Comparison of ENCODE assay signal across 1 cellular context in the genomic region with DNA sequence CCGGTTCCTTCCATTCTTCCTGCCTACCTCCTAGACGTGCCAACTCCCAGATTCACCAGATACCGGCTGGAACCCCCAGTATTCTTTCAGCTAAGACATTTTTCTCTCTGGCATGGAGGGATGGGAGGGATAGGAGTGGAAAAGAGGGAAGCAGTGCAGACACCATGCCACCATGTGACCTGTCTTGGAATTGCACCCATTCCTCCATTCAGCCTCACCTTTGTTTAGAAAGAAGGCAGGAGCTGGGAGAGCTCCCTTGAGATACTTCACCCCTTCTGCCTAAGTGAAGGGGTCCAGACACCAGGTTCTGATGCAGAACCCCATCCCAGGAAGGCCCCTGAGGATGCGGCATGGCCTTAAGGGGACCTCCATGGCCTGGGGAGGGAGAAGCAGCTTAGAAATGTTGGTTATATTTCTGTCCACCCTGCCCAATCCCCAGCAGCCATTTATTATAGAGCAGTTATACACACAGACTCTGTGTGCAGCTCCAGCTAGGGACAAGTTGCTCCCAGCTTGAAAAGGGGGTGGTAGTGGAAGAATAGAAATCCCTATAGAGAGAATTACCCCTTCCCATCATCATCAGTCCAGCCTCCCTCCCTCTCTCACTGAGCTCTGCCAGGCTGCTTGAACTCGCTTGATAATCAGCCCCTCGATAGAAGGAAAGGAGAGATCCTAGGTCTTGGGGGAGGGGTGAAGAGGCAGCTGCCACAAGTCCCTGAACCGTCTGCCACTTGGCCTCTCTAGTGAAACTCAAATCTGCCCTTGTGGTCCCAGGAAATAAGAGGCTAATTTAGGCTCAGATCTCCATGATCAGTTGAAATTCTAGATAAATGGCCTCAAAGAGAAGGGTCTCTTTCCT.
A peak's percentile ranks its signal among the peaks of the same experiment; 100 is the strongest.
TF ChIP-seq lines count a peak whose summit lies in the region.

No MANE protein-coding gene starts in this region.

TF ChIP-seq in HepG2, 621 proteins besides CTCF, POLR2A, EP300 and RAD21:
- TF ChIP-seq STAG1 (CRISPR knock-in tag; IDR thresholded peaks at IDR 0.05): peak; percentile 46
- no peak for TF ChIP-seq TBX3 (IDR thresholded peaks at IDR 0.05; ENCODE audit: borderline replicate concordance)
- TF ChIP-seq ATAD3A (CRISPR knock-in tag; IDR thresholded peaks at IDR 0.05): no peak
- no peak for TF ChIP-seq ZNF382 (CRISPR knock-in tag; IDR thresholded peaks at IDR 0.05; ENCODE audit: borderline replicate concordance)
- TF ChIP-seq ZNF570 (CRISPR knock-in tag; IDR thresholded peaks at IDR 0.05; ENCODE audit: borderline replicate concordance): no peak
- peak; percentile 39 for TF ChIP-seq TEAD3 (CRISPR knock-in tag; optimal IDR thresholded peaks at IDR 0.05; ENCODE audit: borderline replicate concordance)
- TF ChIP-seq, protein P1, sequence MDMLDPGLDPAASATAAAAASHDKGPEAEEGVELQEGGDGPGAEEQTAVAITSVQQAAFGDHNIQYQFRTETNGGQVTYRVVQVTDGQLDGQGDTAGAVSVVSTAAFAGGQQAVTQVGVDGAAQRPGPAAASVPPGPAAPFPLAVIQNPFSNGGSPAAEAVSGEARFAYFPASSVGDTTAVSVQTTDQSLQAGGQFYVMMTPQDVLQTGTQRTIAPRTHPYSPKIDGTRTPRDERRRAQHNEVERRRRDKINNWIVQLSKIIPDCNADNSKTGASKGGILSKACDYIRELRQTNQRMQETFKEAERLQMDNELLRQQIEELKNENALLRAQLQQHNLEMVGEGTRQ (IDR thresholded peaks at IDR 0.05; ENCODE audit: low read depth, low read length): peak; percentile 60
- TF ChIP-seq, protein P1 (CRISPR knock-in tag; IDR thresholded peaks at IDR 0.05; ENCODE audit: borderline replicate concordance): no peak
- TF ChIP-seq NR3C1 (CRISPR knock-in tag; IDR thresholded peaks at IDR 0.05): no peak
- TF ChIP-seq EED (CRISPR knock-in tag; IDR thresholded peaks at IDR 0.05): no peak
- TF ChIP-seq ZNF333 (CRISPR knock-in tag; IDR thresholded peaks at IDR 0.05; ENCODE audit: borderline replicate concordance): no peak
- peak; percentile 54; the same call in 1 of the 2 replicates for TF ChIP-seq SMC3 (IDR thresholded peaks at IDR 0.05; ENCODE audit: low read length)
- TF ChIP-seq, protein P2, sequence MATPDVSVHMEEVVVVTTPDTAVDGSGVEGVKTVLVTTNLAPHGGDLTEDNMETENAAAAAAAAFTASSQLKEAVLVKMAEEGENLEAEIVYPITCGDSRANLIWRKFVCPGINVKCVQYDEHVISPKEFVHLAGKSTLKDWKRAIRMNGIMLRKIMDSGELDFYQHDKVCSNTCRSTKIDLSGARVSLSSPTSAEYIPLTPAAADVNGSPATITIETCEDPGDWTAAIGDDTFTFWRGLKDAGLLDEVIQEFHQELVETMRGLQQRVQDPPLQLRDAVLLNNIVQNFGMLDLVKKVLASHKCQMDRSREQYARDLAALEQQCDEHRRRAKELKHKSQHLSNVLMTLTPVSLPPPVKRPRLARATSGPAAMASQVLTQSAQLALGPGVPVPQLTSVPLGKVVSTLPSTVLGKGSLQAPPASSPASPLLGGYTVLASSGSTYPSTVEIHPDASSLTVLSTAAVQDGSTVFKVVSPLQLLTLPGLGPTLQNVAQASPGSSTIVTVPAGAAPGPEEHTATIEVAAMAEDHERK (CRISPR knock-in tag; IDR thresholded peaks at IDR 0.05; ENCODE audit: low read depth): no peak
- TF ChIP-seq SOX5 (CRISPR knock-in tag; IDR thresholded peaks at IDR 0.05; ENCODE audit: borderline replicate concordance): no peak
- TF ChIP-seq ZNF652 (CRISPR knock-in tag; IDR thresholded peaks at IDR 0.05; ENCODE audit: borderline replicate concordance, low read depth): no peak
- no peak for TF ChIP-seq ZNF550 (CRISPR knock-in tag; IDR thresholded peaks at IDR 0.05; ENCODE audit: borderline replicate concordance)
- no peak for TF ChIP-seq ZFP82 (CRISPR knock-in tag; IDR thresholded peaks at IDR 0.05; ENCODE audit: borderline replicate concordance)
- TF ChIP-seq, protein P3, sequence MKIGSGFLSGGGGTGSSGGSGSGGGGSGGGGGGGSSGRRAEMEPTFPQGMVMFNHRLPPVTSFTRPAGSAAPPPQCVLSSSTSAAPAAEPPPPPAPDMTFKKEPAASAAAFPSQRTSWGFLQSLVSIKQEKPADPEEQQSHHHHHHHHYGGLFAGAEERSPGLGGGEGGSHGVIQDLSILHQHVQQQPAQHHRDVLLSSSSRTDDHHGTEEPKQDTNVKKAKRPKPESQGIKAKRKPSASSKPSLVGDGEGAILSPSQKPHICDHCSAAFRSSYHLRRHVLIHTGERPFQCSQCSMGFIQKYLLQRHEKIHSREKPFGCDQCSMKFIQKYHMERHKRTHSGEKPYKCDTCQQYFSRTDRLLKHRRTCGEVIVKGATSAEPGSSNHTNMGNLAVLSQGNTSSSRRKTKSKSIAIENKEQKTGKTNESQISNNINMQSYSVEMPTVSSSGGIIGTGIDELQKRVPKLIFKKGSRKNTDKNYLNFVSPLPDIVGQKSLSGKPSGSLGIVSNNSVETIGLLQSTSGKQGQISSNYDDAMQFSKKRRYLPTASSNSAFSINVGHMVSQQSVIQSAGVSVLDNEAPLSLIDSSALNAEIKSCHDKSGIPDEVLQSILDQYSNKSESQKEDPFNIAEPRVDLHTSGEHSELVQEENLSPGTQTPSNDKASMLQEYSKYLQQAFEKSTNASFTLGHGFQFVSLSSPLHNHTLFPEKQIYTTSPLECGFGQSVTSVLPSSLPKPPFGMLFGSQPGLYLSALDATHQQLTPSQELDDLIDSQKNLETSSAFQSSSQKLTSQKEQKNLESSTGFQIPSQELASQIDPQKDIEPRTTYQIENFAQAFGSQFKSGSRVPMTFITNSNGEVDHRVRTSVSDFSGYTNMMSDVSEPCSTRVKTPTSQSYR (CRISPR knock-in tag; IDR thresholded peaks at IDR 0.05; ENCODE audit: borderline replicate concordance): no peak
- TF ChIP-seq, protein P4, sequence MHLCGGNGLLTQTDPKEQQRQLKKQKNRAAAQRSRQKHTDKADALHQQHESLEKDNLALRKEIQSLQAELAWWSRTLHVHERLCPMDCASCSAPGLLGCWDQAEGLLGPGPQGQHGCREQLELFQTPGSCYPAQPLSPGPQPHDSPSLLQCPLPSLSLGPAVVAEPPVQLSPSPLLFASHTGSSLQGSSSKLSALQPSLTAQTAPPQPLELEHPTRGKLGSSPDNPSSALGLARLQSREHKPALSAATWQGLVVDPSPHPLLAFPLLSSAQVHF (CRISPR knock-in tag; IDR thresholded peaks at IDR 0.05): no peak
